In genomic region chr20:41204304-41205265, GRCh38 we compare ENCODE assay signal across 16 cellular contexts.
"Had no signal": no experiment of that assay in that cellular context is flagged by ENCODE, and none has a peak within 500 bp of the region (broad histone marks: within the 10 kb centered on the region; RNA-seq: fewer than 3 reads in every experiment).

No MANE protein-coding gene starts in this region.

- H3K36me3 ChIP-seq: neutrophil had no signal

- ATAC-seq: activated T-helper 17 cell treated with anti-CD3 and anti-CD28 coated beads, Interleukin-2, amount 50 U/mL, for 72 hours; foreskin keratinocyte; stimulated activated memory B cell treated with anti-CD40 and anti-IgM and Interleukin-4, amounts not matched to agents 10 μg/mL and 1 μg/mL and 100 μg/mL, for 72 hours; T-helper 17 cell had no signal

- H3K27ac ChIP-seq: foreskin keratinocyte, neutrophil, right lobe of liver, spleen had no signal

- H3K27me3 ChIP-seq: foreskin keratinocyte, neutrophil, right lobe of liver, spleen, upper lobe of left lung had no signal

- DNase-seq: activated CD4-positive, alpha-beta T cell treated with anti-CD3 and anti-CD28 coated beads, Interleukin-2, amount 10 ng/mL, durations not matched to agents 7 days and 5 days; activated CD4-positive, CD25-positive, alpha-beta regulatory T cell; activated CD8-positive, alpha-beta memory T cell treated with anti-CD3 and anti-CD28 coated beads for 24 hours; activated naive CD4-positive, alpha-beta T cell treated with anti-CD3 and anti-CD28 coated beads for 36 hours; cerebellar nuclear complex; foreskin keratinocyte; islet precursor cell; naive B cell; right lobe of liver; spleen; stimulated activated CD4-positive, alpha-beta T cell treated with anti-CD3 and anti-CD28 coated beads, Interleukin-1b, Interleukin-23, amount 100 ng/mL, for 48 hours; T-helper 17 cell had no signal

- H3K4me3 ChIP-seq: right lobe of liver, spleen, upper lobe of left lung had no signal

- H3K9me3 ChIP-seq: neutrophil, right lobe of liver, upper lobe of left lung had no signal

- H3K4me1 ChIP-seq: foreskin keratinocyte, right lobe of liver, spleen had no signal
